26 cellular contexts compared by ENCODE assay signal in genomic region chr6:168557512-168557911, GRCh38.
"Had no signal": no experiment of that assay in that cellular context is flagged by ENCODE, and none has a peak within 500 bp of the region (broad histone marks: within the 10 kb centered on the region; RNA-seq: fewer than 3 reads in every experiment).

No MANE protein-coding gene starts in this region.

- H3K4me3 ChIP-seq: left lung, lower lobe of right lung, pancreas, prostate gland, sigmoid colon, spleen, transverse colon, upper lobe of right lung had no signal

- H3K36me3 ChIP-seq: left lung, lower lobe of right lung, pancreas, prostate gland, sigmoid colon, spleen, transverse colon, upper lobe of right lung had no signal

- H3K4me1 ChIP-seq: left lung, lower lobe of right lung, pancreas, prostate gland, spleen, transverse colon, upper lobe of right lung had no signal

- H3K27ac ChIP-seq: left lung, lower lobe of right lung, pancreas, prostate gland, sigmoid colon, spleen, transverse colon, upper lobe of right lung had no signal

- DNase-seq: hypothalamus; immature natural killer cell; kidney; left colon; left lung; lower lobe of right lung; mammary epithelial cell; mesenchymal stem cell; naive thymus-derived CD8-positive, alpha-beta T cell; nucleus accumbens; pancreas; posterior cingulate gyrus; retina; right cardiac atrium; sigmoid colon; small intestine; spleen; stimulated activated CD4-positive, alpha-beta T cell treated with anti-CD3 and anti-CD28 coated beads, Interleukin-4, amount 100 ng/mL, for 24 hours; stimulated activated naive CD4-positive, alpha-beta T cell; substantia nigra; transverse colon; upper lobe of right lung had no signal

- H3K27me3 ChIP-seq: pancreas, sigmoid colon, transverse colon, upper lobe of right lung had no signal

- FAIRE-seq: islet of Langerhans, pancreas, small intestine, urothelium cell line had no signal

- H3K9me3 ChIP-seq: lower lobe of right lung, pancreas, prostate gland, sigmoid colon, transverse colon, upper lobe of right lung had no signal

- ATAC-seq: left colon; left lung; lower lobe of right lung; naive thymus-derived CD8-positive, alpha-beta T cell; right cardiac atrium; stimulated activated effector memory CD8-positive, alpha-beta T cell treated with anti-CD3 and anti-CD28 coated beads, Interleukin-12 subunit alpha, Interleukin-12 subunit beta, amount 100 ng/mL, for 72 hours; upper lobe of right lung had no signal
